ENCODE assay signal across 16 cellular contexts in the genomic region with DNA sequence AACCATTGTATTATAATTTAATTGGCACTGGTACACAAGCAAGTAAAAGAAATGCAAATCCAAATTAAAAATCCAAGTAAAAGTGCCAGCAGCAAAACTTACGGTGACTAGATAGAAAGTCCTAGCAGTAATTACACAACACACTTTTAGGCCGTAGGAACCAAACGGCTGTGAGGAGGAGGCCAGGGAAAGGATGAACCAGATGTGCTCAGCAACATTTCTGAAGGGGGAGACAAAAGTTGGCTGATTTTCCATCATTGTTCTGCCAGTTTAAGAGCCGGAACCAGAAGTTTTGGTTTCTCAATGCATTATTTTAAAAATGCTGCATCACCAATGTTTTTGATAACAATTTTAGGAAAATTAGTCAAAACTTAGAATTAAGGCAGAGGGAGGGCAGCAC.
DNase-seq lines count a peak whose midpoint lies in the region; ATAC-seq, FAIRE-seq and TF ChIP-seq lines count a peak whose summit lies in the region.
"Had no signal": no experiment of that assay in that cellular context is flagged by ENCODE, and none has a peak within 500 bp of the region (broad histone marks: within the 10 kb centered on the region; RNA-seq: fewer than 3 reads in every experiment).

No MANE protein-coding gene starts in this region.

- no peaks in the 10 kb centered on the region for H3K36me3 ChIP-seq in GM23248 (ENCODE audit: low read depth)
- H3K36me3 ChIP-seq in GM12878 (ENCODE audit: control insufficient read depth in 2 of 2, insufficient read depth in 2 of 2, low read length in 1 of 2): no peaks in the 10 kb centered on the region
- H3K36me3 ChIP-seq in parathyroid adenoma (ENCODE audit: control insufficient read depth, insufficient read depth, low read length): no peaks in the 10 kb centered on the region

- RAD21 ChIA-PET in GM12878 (lab: Charles Lee; ENCODE audit: unreplicated experiment): interaction anchor here (3.4 to 7.3 kb wide), 3 partner anchors 20 to 62 kb away, joined by 35 to 193 read pairs (median 89); no protein-coding TSS in a partner anchor

- TF ChIP-seq CTCF in GM12878 (IDR thresholded peaks at IDR 0.05 in 2 of 3, conservative IDR thresholded peaks at IDR 0.05 in 1 of 3; ENCODE audit: control insufficient read depth in 2 of 3, extremely low read depth in 1 of 3, insufficient read depth in 1 of 3, low read depth in 3 of 3, low read length in 3 of 3): no peak
- TF ChIP-seq CTCF in parathyroid adenoma (IDR thresholded peaks at IDR 0.05): no peak

- no peak for TF ChIP-seq EP300 in GM12878 (IDR thresholded peaks at IDR 0.05; ENCODE audit: borderline replicate concordance in 1 of 2, control insufficient read depth in 1 of 2, low read depth in 2 of 2, low read length in 2 of 2)

- SMC1A ChIA-PET in GM12878 (lab: Charles Lee; ENCODE audit: uncharacterized antibody, unreplicated experiment): interaction anchor here (2.0 to 8.5 kb wide), 4 partner anchors 12 to 228 kb away, joined by 8 to 428 read pairs (median 108); no protein-coding TSS in a partner anchor

- 18 to 29% methylated on average over 4 of the region's 4 CpGs for WGBS in GM23248 (ENCODE audit: low coverage in 1 of 2, low lambda C conversion rate in 2 of 2, missing lambda C conversion rate in 2 of 2), 2 experiments
- 88% methylated on average over 4 of the region's 4 CpGs for WGBS in GM12878 (ENCODE audit: insufficient coverage, insufficient replicate concordance, low lambda C conversion rate, missing lambda C conversion rate)

- H3K9me3 ChIP-seq in GM23248 (ENCODE audit: low read depth) (no peaks in the 10 kb centered on the region), GM12878 (replicated peaks; ENCODE audit: control insufficient read depth, insufficient read depth, low read length) (no peaks in the 10 kb centered on the region; the same call in 2 of the 3 replicates), parathyroid adenoma (ENCODE audit: control insufficient read depth, low read length) (no peaks in the 10 kb centered on the region)
- H3K9me3 ChIP-seq: A549, SK-N-SH had no signal

- H3K27ac ChIP-seq in GM23248 (no peak overlapping the region), GM12878 (ENCODE audit: control insufficient read depth, insufficient read depth) (peak overlapping the region; percentile 99), parathyroid adenoma (no peak overlapping the region)
- H3K27ac ChIP-seq: A549, C4-2B had no signal

- no peak for TF ChIP-seq POLR2A in GM12878 (IDR thresholded peaks at IDR 0.05; ENCODE audit: low read depth, low read length)

- BruUV-seq in GM12878 (replicated peaks; lab: Mats Ljungman, UMichigan): no TSS peak

- H3K4me1 ChIP-seq in GM23248 (ENCODE audit: insufficient read depth) (no peaks in the 10 kb centered on the region), GM12878 (ENCODE audit: control insufficient read depth, insufficient read depth, low read length) (peaks cover 70% of the 10 kb centered on the region), parathyroid adenoma (peaks cover 7% of the 10 kb centered on the region)
- H3K4me1 ChIP-seq: A549 had no signal

- H2AFZ ChIP-seq in GM23248 (no peak overlapping the region), GM12878 (ENCODE audit: control insufficient read depth, low read depth, low read length) (no peak overlapping the region), parathyroid adenoma (peak overlapping the region; percentile 33)

- in situ Hi-C loops in GM23248 (cut with MboI) (no loop called here), GM12878 (cut with MboI) (loop anchor here (10.0 kb wide), 1 partner anchor 448 kb away; the partner anchor contains the start of gene CENPU)

- POLR2A ChIA-PET in GM12878 (lab: Charles Lee): interaction anchor here (3.3 to 7.5 kb wide), 2 partner anchors 28 to 42 kb away, joined by 18 to 149 read pairs; no protein-coding TSS in a partner anchor

- H3K79me2 ChIP-seq in GM23248 (ENCODE audit: insufficient read depth): no peaks in the 10 kb centered on the region
- H3K79me2 ChIP-seq in GM12878 (ENCODE audit: control insufficient read depth, insufficient read depth, low read length): peaks cover 32% of the 10 kb centered on the region
- H3K79me2 ChIP-seq in parathyroid adenoma: no peaks in the 10 kb centered on the region

- H3K4me3 ChIP-seq in GM23248 (no peak overlapping the region), GM12878 (no peak overlapping the region; the same call in 1 of the 2 replicates), parathyroid adenoma (ENCODE audit: low read depth, low read length) (no peak overlapping the region)
- H3K4me3 ChIP-seq: A549 had no signal

- CTCF ChIA-PET in GM12878 (lab: Yijun Ruan, JAX): interaction anchor here (2.6 to 15.5 kb wide), 3 partner anchors 18 to 60 kb away, joined by 28 to 348 read pairs (median 40); no protein-coding TSS in a partner anchor

- no peaks in the 10 kb centered on the region for H3K9me2 ChIP-seq in GM23248 (ENCODE audit: insufficient read depth)
- H3K9me2 ChIP-seq: SK-N-SH had no signal

- DNase-seq in AG08395 (ENCODE audit: low spot score): peak; percentile 24
- DNase-seq in GM23248: peak; percentile 24
- no peak for DNase-seq in GM12878 (ENCODE audit: low read depth, low spot score)
- no peak for DNase-seq in OCI-M2 (lab: John Stamatoyannopoulos, UW; ENCODE audit: unreplicated experiment)
- DNase-seq in stimulated activated CD4-positive, alpha-beta T cell treated with anti-CD3 and anti-CD28 coated beads, Interleukin-4, amount 100 ng/mL, for 24 hours: no peak
- no peak for DNase-seq in stimulated activated naive CD4-positive, alpha-beta T cell (lab: John Stamatoyannopoulos, UW)
- DNase-seq: GDM1, NCI-H187 treated with DMSO at 0.1 percent for 48 hours, SK-N-SH had no signal

- ATAC-seq in GM12878 (no peak), HG02885 (IDR thresholded peaks at IDR 0.05; ENCODE audit: poor library complexity, unreplicated experiment) (no peak)
- ATAC-seq: A549, HepG2, Panc1 had no signal

- H3K4me2 ChIP-seq in GM23248 (ENCODE audit: unreplicated experiment): no peak overlapping the region
- peak overlapping the region; percentile 62 for H3K4me2 ChIP-seq in GM12878 (ENCODE audit: control insufficient read depth, insufficient read depth)
- no peak overlapping the region for H3K4me2 ChIP-seq in parathyroid adenoma (ENCODE audit: low read length)
- H3K4me2 ChIP-seq: A549, SK-N-SH had no signal

- H3K9ac ChIP-seq in GM23248 (no peak overlapping the region), GM12878 (ENCODE audit: control insufficient read depth, insufficient read depth, low read length) (no peak overlapping the region), parathyroid adenoma (no peak overlapping the region)
- H3K9ac ChIP-seq: SK-N-SH had no signal

- H4K20me1 ChIP-seq in GM23248 (ENCODE audit: insufficient read depth): no peaks in the 10 kb centered on the region
- H4K20me1 ChIP-seq in GM12878 (ENCODE audit: control insufficient read depth, insufficient read depth): no peaks in the 10 kb centered on the region

- intact Hi-C loops in GM12878 (cut with micrococcal nuclease; ENCODE audit: unreplicated experiment): loop anchor here (10.0 kb wide), 2 partner anchors 528 to 568 kb away; no protein-coding TSS in a partner anchor

- H3K27me3 ChIP-seq in GM23248 (replicated peaks; ENCODE audit: insufficient read depth): no peaks in the 10 kb centered on the region
- no peaks in the 10 kb centered on the region for H3K27me3 ChIP-seq in GM12878 (replicated peaks in 1 of 2; ENCODE audit: control insufficient read depth in 2 of 2, insufficient read depth in 2 of 2, low read length in 1 of 2)
- no peaks in the 10 kb centered on the region for H3K27me3 ChIP-seq in parathyroid adenoma (ENCODE audit: control insufficient read depth, insufficient read depth, low read length)

- no peak for FAIRE-seq in GM12878 (lab: Jason Lieb, UNC)
- FAIRE-seq: A549, H54, HepG2 had no signal

- TF ChIP-seq RAD21 in GM12878 (IDR thresholded peaks at IDR 0.05; ENCODE audit: insufficient read depth, low read depth, low read length): no peak

- H3F3A ChIP-seq in GM23248 (ENCODE audit: insufficient read depth): no peaks in the 10 kb centered on the region

TF ChIP-seq in GM12878, 131 proteins besides CTCF, POLR2A, EP300 and RAD21 (continues in another document):
- TF ChIP-seq NFXL1 (IDR thresholded peaks at IDR 0.05; ENCODE audit: borderline replicate concordance) (no peak), POU2F2 (IDR thresholded peaks at IDR 0.05; ENCODE audit: borderline replicate concordance, low read depth, low read length) (no peak), BCL3 (IDR thresholded peaks at IDR 0.05; ENCODE audit: borderline replicate concordance, insufficient read depth, low read depth, low read length, poor library complexity, severe bottlenecking) (no peak), MTA2 (IDR thresholded peaks at IDR 0.05; ENCODE audit: low read depth) (no peak), LARP7 (IDR thresholded peaks at IDR 0.05) (no peak)
- TF ChIP-seq, protein P1, sequence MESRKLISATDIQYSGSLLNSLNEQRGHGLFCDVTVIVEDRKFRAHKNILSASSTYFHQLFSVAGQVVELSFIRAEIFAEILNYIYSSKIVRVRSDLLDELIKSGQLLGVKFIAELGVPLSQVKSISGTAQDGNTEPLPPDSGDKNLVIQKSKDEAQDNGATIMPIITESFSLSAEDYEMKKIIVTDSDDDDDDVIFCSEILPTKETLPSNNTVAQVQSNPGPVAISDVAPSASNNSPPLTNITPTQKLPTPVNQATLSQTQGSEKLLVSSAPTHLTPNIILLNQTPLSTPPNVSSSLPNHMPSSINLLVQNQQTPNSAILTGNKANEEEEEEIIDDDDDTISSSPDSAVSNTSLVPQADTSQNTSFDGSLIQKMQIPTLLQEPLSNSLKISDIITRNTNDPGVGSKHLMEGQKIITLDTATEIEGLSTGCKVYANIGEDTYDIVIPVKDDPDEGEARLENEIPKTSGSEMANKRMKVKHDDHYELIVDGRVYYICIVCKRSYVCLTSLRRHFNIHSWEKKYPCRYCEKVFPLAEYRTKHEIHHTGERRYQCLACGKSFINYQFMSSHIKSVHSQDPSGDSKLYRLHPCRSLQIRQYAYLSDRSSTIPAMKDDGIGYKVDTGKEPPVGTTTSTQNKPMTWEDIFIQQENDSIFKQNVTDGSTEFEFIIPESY (IDR thresholded peaks at IDR 0.05): no peak

Comparison
In these comparisons a context has a peak if more than half of its experiments do, and no peak if none do; other contexts are left out.
1. DNase-seq: peak in AG08395 (single experiment) and GM23248 (single experiment); none in GM12878 (single experiment), OCI-M2 (single experiment), stimulated activated CD4-positive, alpha-beta T cell treated with anti-CD3 and anti-CD28 coated beads, Interleukin-4, amount 100 ng/mL, for 24 hours (single experiment) and stimulated activated naive CD4-positive, alpha-beta T cell (0 of 6).